Comparison of ENCODE assay signal across 18 cellular contexts in genomic region chr19:1376415-1376805, GRCh38. TPM values are rescaled to one million over a fixed set of nuclear protein-coding genes. Genes with fewer than 3 reads are reported as not detected.
DNase-seq lines count a peak whose midpoint lies in the region; ATAC-seq and TF ChIP-seq lines count a peak whose summit lies in the region.
"Had no signal": no experiment of that assay in that cellular context is flagged by ENCODE, and none has a peak within 500 bp of the region (broad histone marks: within the 10 kb centered on the region; RNA-seq: fewer than 3 reads in every experiment).

No MANE protein-coding gene starts in this region.

- intact Hi-C loops in Right ventricle myocardium inferior (cut with DNase I) = no loop called here
- intact Hi-C loops in left cardiac atrium (cut with DNase I) = no loop called here

- H3K36me3 ChIP-seq in neuronal stem cell (replicated peaks in 1 of 2; ENCODE audit: control insufficient read depth in 2 of 2, insufficient read depth in 2 of 2, low read length in 2 of 2) (peaks cover 31 to 55% of the 10 kb centered on the region in 2 donors), HAP-1 (replicated peaks) (peaks cover 34% of the 10 kb centered on the region)

- no peak overlapping the region for H3K23ac ChIP-seq in neuronal stem cell (ENCODE audit: low read depth, low read length, poor library complexity)

- H2BK120ac ChIP-seq in neuronal stem cell (ENCODE audit: low read depth, low read length) = no peak overlapping the region

- H3K27ac Mint-ChIP-seq in IgD-negative memory B cell (peak overlapping the region in 2 of 3 donors; percentile 40 to 83), endothelial cell (ENCODE audit: unreplicated experiment) (no peak overlapping the region), progenitor cell of endocrine pancreas (no peak overlapping the region)
- H3K27ac Mint-ChIP-seq: CD8-positive, alpha-beta T cell had no signal

- in situ Hi-C loops in HAP-1 (cut with MboI; ENCODE audit: low sequenced_read_pairs) = no loop called here

- H3K36me3 Mint-ChIP-seq in IgD-negative memory B cell (no peaks in the 10 kb centered on the region), endothelial cell (ENCODE audit: low read depth, unreplicated experiment) (peaks cover 11% of the 10 kb centered on the region), progenitor cell of endocrine pancreas (ENCODE audit: insufficient read depth) (peaks cover 18% of the 10 kb centered on the region)

- no peak overlapping the region for H2BK12ac ChIP-seq in neuronal stem cell (ENCODE audit: low read length)

- no CpG with 5 or more reads among the region's 17 CpGs for WGBS in neuronal stem cell (ENCODE audit: extremely low coverage in 2 of 2, insufficient read length in 2 of 2, insufficient replicate concordance in 1 of 2), 2 donors

- no peak overlapping the region for H2BK15ac ChIP-seq in neuronal stem cell (ENCODE audit: low read length)

- H3K9me3 ChIP-seq in neuronal stem cell (replicated peaks in 1 of 2; ENCODE audit: control insufficient read depth in 2 of 2, insufficient read depth in 1 of 2, low read depth in 1 of 2, low read length in 2 of 2) = peaks cover 0 to 3% of the 10 kb centered on the region in 2 donors
- H3K9me3 ChIP-seq in HAP-1 = no peaks in the 10 kb centered on the region
- H3K9me3 ChIP-seq: A549 had no signal

- no peak for TF ChIP-seq CTCF in endothelial cell (IDR thresholded peaks at IDR 0.05; ENCODE audit: unreplicated experiment)
- TF ChIP-seq CTCF in progenitor cell of endocrine pancreas (IDR thresholded peaks at IDR 0.05; ENCODE audit: unreplicated experiment) = no peak

- no peak for ATAC-seq in Right ventricle myocardium inferior
- ATAC-seq in left cardiac atrium = no peak
- ATAC-seq: A549; CD8-positive, alpha-beta T cell; HepG2 had no signal

- no peaks in the 10 kb centered on the region for H3K9me3 Mint-ChIP-seq in IgD-negative memory B cell
- H3K9me3 Mint-ChIP-seq in endothelial cell (ENCODE audit: unreplicated experiment) = no peaks in the 10 kb centered on the region
- H3K9me3 Mint-ChIP-seq in progenitor cell of endocrine pancreas (ENCODE audit: low read depth) = no peaks in the 10 kb centered on the region
- H3K9me3 Mint-ChIP-seq: CD14-positive monocyte; CD8-positive, alpha-beta T cell had no signal

- H3K79me1 ChIP-seq in neuronal stem cell (ENCODE audit: low read depth, low read length) = no peaks in the 10 kb centered on the region

- H2BK5ac ChIP-seq in neuronal stem cell (ENCODE audit: low read length) = no peak overlapping the region

- H3K4me1 ChIP-seq in neuronal stem cell (ENCODE audit: control insufficient read depth in 2 of 2, insufficient read depth in 1 of 2, low read depth in 1 of 2, low read length in 2 of 2) = peaks cover 2 to 7% of the 10 kb centered on the region in 2 donors
- peaks cover 7% of the 10 kb centered on the region for H3K4me1 ChIP-seq in HAP-1
- H3K4me1 ChIP-seq: A549 had no signal

- no peak overlapping the region for H3K4me3 ChIP-seq in neuronal stem cell (ENCODE audit: low read length in 2 of 2)
- no peak overlapping the region for H3K4me3 ChIP-seq in HAP-1
- H3K4me3 ChIP-seq: A549 had no signal

- H2AK5ac ChIP-seq in neuronal stem cell (ENCODE audit: low read depth, low read length) = no peak overlapping the region

- H3K4me1 Mint-ChIP-seq in IgD-negative memory B cell (no peaks in the 10 kb centered on the region), endothelial cell (ENCODE audit: unreplicated experiment) (peaks cover 3% of the 10 kb centered on the region), progenitor cell of endocrine pancreas (ENCODE audit: low read depth) (peaks cover under 1% of the 10 kb centered on the region)
- H3K4me1 Mint-ChIP-seq: CD14-positive monocyte had no signal

- no peak overlapping the region for H3K4ac ChIP-seq in neuronal stem cell (ENCODE audit: low read length)

- no peak overlapping the region for H4K91ac ChIP-seq in neuronal stem cell (ENCODE audit: low read depth, low read length, poor library complexity)

- peak overlapping the region; percentile 34 for H3K9ac ChIP-seq in neuronal stem cell (ENCODE audit: low read depth, low read length, poor library complexity)

- H3K27me3 ChIP-seq in neuronal stem cell (ENCODE audit: control insufficient read depth in 3 of 3, insufficient read depth in 3 of 3, low read depth in 1 of 3, low read length in 3 of 3) = no peaks in the 10 kb centered on the region
- H3K27me3 ChIP-seq in HAP-1 (ENCODE audit: low read depth) = no peaks in the 10 kb centered on the region

- no peak overlapping the region for H4K8ac ChIP-seq in neuronal stem cell (ENCODE audit: low read depth, low read length)

- no peaks in the 10 kb centered on the region for H3K27me3 Mint-ChIP-seq in IgD-negative memory B cell
- H3K27me3 Mint-ChIP-seq in endothelial cell (ENCODE audit: unreplicated experiment) = peaks cover 5% of the 10 kb centered on the region
- no peaks in the 10 kb centered on the region for H3K27me3 Mint-ChIP-seq in progenitor cell of endocrine pancreas

- peak; percentile 62 for DNase-seq in Right ventricle myocardium inferior (ENCODE audit: missing footprints)
- no peak for DNase-seq in left cardiac atrium
- DNase-seq in endothelial cell (ENCODE audit: low spot score) = no peak
- DNase-seq in neuronal stem cell (ENCODE audit: low spot score) = no peak
- DNase-seq in progenitor cell of endocrine pancreas (ENCODE audit: low spot score, unreplicated experiment) = no peak
- DNase-seq in HAP-1 (ENCODE audit: low spot score in 2 of 2) = no peak
- DNase-seq: AML-193, Calu3, DMS79 treated with DMSO at 0.1 percent for 48 hours, GF-D8, GOT3, H7 had no signal

- no peak overlapping the region for H3K18ac ChIP-seq in neuronal stem cell (ENCODE audit: low read length)

- H3K27ac ChIP-seq in neuronal stem cell (replicated peaks; ENCODE audit: low read length) = no peak overlapping the region
- H3K27ac ChIP-seq: 22Rv1, A549 had no signal

- H2AFZ ChIP-seq in neuronal stem cell (ENCODE audit: low read length) = no peak overlapping the region

- no peak overlapping the region for H3K4me2 ChIP-seq in neuronal stem cell (ENCODE audit: insufficient read depth, low read length, poor library complexity, severe bottlenecking)
- H3K4me2 ChIP-seq: A549 had no signal

- H3K4me3 Mint-ChIP-seq in IgD-negative memory B cell = no peak overlapping the region
- peak overlapping the region; percentile 40 for H3K4me3 Mint-ChIP-seq in endothelial cell (ENCODE audit: unreplicated experiment)
- H3K4me3 Mint-ChIP-seq in progenitor cell of endocrine pancreas (ENCODE audit: low read depth) = no peak overlapping the region
- H3K4me3 Mint-ChIP-seq: CD14-positive monocyte; CD8-positive, alpha-beta T cell had no signal

- no peak overlapping the region for H3K14ac ChIP-seq in neuronal stem cell (ENCODE audit: low read length)

RNA-seq across cellular contexts. Expression of gene NDUFS7, which starts 7.3 kb away (rescaled TPM):
- total RNA-seq in Right ventricle myocardium inferior = 443 TPM
- total RNA-seq in left cardiac atrium = 100 to 1,000 TPM; 240 to 267 TPM
- polyA plus RNA-seq in IgD-negative memory B cell = 233 TPM
- 84.0 TPM for total RNA-seq in endothelial cell (ENCODE audit: unreplicated experiment)
- polyA plus RNA-seq in neuronal stem cell (2013, experiment 1 of 2) = 61.9 TPM
- 60.2 TPM for polyA plus RNA-seq in neuronal stem cell (2013, experiment 2 of 2)
- 56.8 and 62.4 TPM in 2 replicates for total RNA-seq in progenitor cell of endocrine pancreas

RNA-seq across cellular contexts. Expression of gene GAMT, which starts 24.9 kb away (rescaled TPM):
- total RNA-seq in Right ventricle myocardium inferior (85.8 TPM), left cardiac atrium (10 to 100 TPM; 36.0 to 48.1 TPM), endothelial cell (ENCODE audit: unreplicated experiment) (18.1 TPM), progenitor cell of endocrine pancreas (47.0 and 48.5 TPM in 2 replicates)
- polyA plus RNA-seq in IgD-negative memory B cell = 14.3 TPM
- polyA plus RNA-seq in neuronal stem cell (2013, experiment 1 of 2) = 41.6 TPM
- 42.6 TPM for polyA plus RNA-seq in neuronal stem cell (2013, experiment 2 of 2)

RNA-seq across cellular contexts. Expression of gene DAZAP1, which starts 31.0 kb away (rescaled TPM):
- total RNA-seq in Right ventricle myocardium inferior (88.4 TPM), left cardiac atrium (10 to 100 TPM; 74.1 to 95.7 TPM), endothelial cell (ENCODE audit: unreplicated experiment) (145 TPM), progenitor cell of endocrine pancreas (131 and 136 TPM in 2 replicates)
- 7.2 TPM for polyA plus RNA-seq in IgD-negative memory B cell
- 124 TPM for polyA plus RNA-seq in neuronal stem cell (2013, experiment 1 of 2)
- 126 TPM for polyA plus RNA-seq in neuronal stem cell (2013, experiment 2 of 2)

Comparison
In these comparisons a context has a peak if more than half of its experiments do, and no peak if none do; other contexts are left out.
1. H3K27ac Mint-ChIP-seq: peak in IgD-negative memory B cell (2 of 3); none in endothelial cell (single experiment) and progenitor cell of endocrine pancreas (single experiment).